25 cellular contexts compared by ENCODE assay signal in the genomic region with DNA sequence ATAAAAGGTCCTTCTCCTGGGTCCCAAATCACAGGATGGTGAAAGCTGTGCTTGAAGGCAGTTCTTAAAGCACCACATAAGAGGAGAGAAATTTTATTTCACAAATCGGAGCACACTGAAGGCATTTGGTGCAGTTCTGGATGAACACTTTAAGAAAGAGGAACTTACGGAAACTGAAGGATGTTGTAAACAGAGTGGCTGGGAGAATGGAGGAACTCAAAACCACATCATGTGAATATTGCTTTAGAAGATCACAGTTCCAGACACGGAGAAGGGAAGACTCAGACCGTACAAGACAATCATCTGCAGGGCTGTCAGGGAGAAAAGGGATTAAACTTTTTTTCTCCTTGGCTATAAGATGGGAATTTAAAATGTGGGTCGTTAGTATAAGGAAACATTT. TPM values are rescaled to one million over a fixed set of nuclear protein-coding genes. Genes with fewer than 3 reads are reported as not detected.
A peak's percentile ranks its signal among the peaks of the same experiment; 100 is the strongest.
DNase-seq lines count a peak whose midpoint lies in the region; ATAC-seq, FAIRE-seq and TF ChIP-seq lines count a peak whose summit lies in the region.
"Had no signal": no experiment of that assay in that cellular context is flagged by ENCODE, and none has a peak within 500 bp of the region (broad histone marks: within the 10 kb centered on the region; RNA-seq: fewer than 3 reads in every experiment).

No MANE protein-coding gene starts in this region.

- no peak for FAIRE-seq in HepG2 (lab: Jason Lieb, UNC)
- FAIRE-seq: A549, kidney, urothelium cell line had no signal

- H3K27me3 ChIP-seq in right lobe of liver: no peaks in the 10 kb centered on the region
- H3K27me3 ChIP-seq in HepG2 (ENCODE audit: control insufficient read depth in 1 of 2, insufficient read depth in 2 of 2, low read length in 2 of 2): no peaks in the 10 kb centered on the region; a peak in 1 of 5 replicates
- no peaks in the 10 kb centered on the region for H3K27me3 ChIP-seq in lower lobe of right lung (ENCODE audit: low read depth)
- H3K27me3 ChIP-seq: brain microvascular endothelial cell, SJSA1 had no signal

- H3K4me2 ChIP-seq in HepG2 (ENCODE audit: low read depth, low read length): no peak overlapping the region
- H3K4me2 ChIP-seq: A549 had no signal

- no peak for TF ChIP-seq RAD21 in HepG2 (CRISPR knock-in tag; IDR thresholded peaks at IDR 0.05)

- in situ Hi-C loops in HepG2 (cut with HindIII; ENCODE audit: extremely low pct_ligation_motif_present, low pct_unique_long_range_greater_than_20kb): no loop called here

- no peak overlapping the region for H2AFZ ChIP-seq in HepG2 (ENCODE audit: low read length)

- 29% methylated on average over 5 of the region's 5 CpGs for WGBS in right lobe of liver (ENCODE audit: insufficient coverage, low coverage, low lambda C conversion rate, missing lambda C conversion rate)
- 12% methylated on average over 5 of the region's 5 CpGs for WGBS in HepG2 (ENCODE audit: low lambda C conversion rate)

- H4K20me1 ChIP-seq in HepG2 (ENCODE audit: insufficient read depth, low read length): no peaks in the 10 kb centered on the region

- ATAC-seq in right lobe of liver: peak; percentile 40 to 66 (median 50)
- ATAC-seq in HepG2: no peak
- ATAC-seq in lower lobe of right lung: peak; percentile 67 to 69
- ATAC-seq: A549; activated CD4-positive, alpha-beta T cell treated with anti-CD3 and anti-CD28 coated beads for 36 hours; psoas muscle had no signal

- no peaks in the 10 kb centered on the region for H3K79me2 ChIP-seq in HepG2 (ENCODE audit: insufficient read depth, low read length)

- no TSS peak for BruUV-seq in HepG2 (replicated peaks; lab: Mats Ljungman, UMichigan)

- H3K27ac ChIP-seq in right lobe of liver: no peak overlapping the region
- no peak overlapping the region for H3K27ac ChIP-seq in HepG2 (ENCODE audit: extremely low read length, insufficient read depth, low read length)
- no peak overlapping the region for H3K27ac ChIP-seq in lower lobe of right lung
- H3K27ac ChIP-seq: brain microvascular endothelial cell, coronary artery, psoas muscle, SJSA1 had no signal

- H3K9me3 ChIP-seq in right lobe of liver (no peaks in the 10 kb centered on the region), HepG2 (ENCODE audit: low read length) (no peaks in the 10 kb centered on the region), lower lobe of right lung (no peaks in the 10 kb centered on the region)
- H3K9me3 ChIP-seq: A549, psoas muscle, SJSA1 had no signal

- H3K4me3 ChIP-seq in right lobe of liver (no peak overlapping the region), HepG2 (replicated peaks in 1 of 3; ENCODE audit: insufficient read depth in 1 of 3, low read depth in 2 of 3, low read length in 3 of 3) (no peak overlapping the region), lower lobe of right lung (no peak overlapping the region)
- H3K4me3 ChIP-seq: A549, coronary artery, psoas muscle, SJSA1 had no signal

- TF ChIP-seq POLR2A in right lobe of liver (IDR thresholded peaks at IDR 0.05): no peak
- TF ChIP-seq POLR2A in HepG2 (IDR thresholded peaks at IDR 0.05; ENCODE audit: insufficient read depth in 1 of 2, low read depth in 2 of 2, low read length in 2 of 2): no peak

- TF ChIP-seq EP300 in HepG2 (IDR thresholded peaks at IDR 0.05; ENCODE audit: low read depth in 2 of 2, low read length in 2 of 2) (no peak), HepG2 (CRISPR knock-in tag; IDR thresholded peaks at IDR 0.05; ENCODE audit: borderline replicate concordance) (no peak)

- no peak for TF ChIP-seq CTCF in right lobe of liver (IDR thresholded peaks at IDR 0.05)
- no peak for TF ChIP-seq CTCF in HepG2 (CRISPR knock-in tag; IDR thresholded peaks at IDR 0.05)
- no peak for TF ChIP-seq CTCF in lower lobe of right lung (IDR thresholded peaks at IDR 0.05)

- DNase-seq in right lobe of liver (no peak), HepG2 (ENCODE audit: low spot score) (no peak), SIG-M5 (lab: John Stamatoyannopoulos, UW) (peak; percentile 65), lower lobe of right lung (no peak), HUDEP-2 (lab: John Stamatoyannopoulos, UW; ENCODE audit: unreplicated experiment in 76 of 76) (no peak), mesenteric fat pad (ENCODE audit: low spot score) (no peak), NCI-H82 (lab: John Stamatoyannopoulos, UW) (no peak), activated gamma-delta T cell (lab: John Stamatoyannopoulos, UW) (no peak)
- DNase-seq: activated CD4-positive, alpha-beta T cell treated with anti-CD3 and anti-CD28 coated beads for 36 hours; activated naive CD8-positive, alpha-beta T cell treated with anti-CD3 and anti-CD28 coated beads, Interleukin-2, amount 10 ng/mL, durations not matched to agents 7 days and 5 days; brain microvascular endothelial cell; CD4-positive, alpha-beta memory T cell; kidney; NCI-H1048; NCI-H510A; nephron progenitor cell; psoas muscle; stimulated activated CD8-positive, alpha-beta memory T cell treated with anti-CD3 and anti-CD28 coated beads, Interleukin-4, amount 100 ng/mL, for 48 hours had no signal

- POLR2A ChIA-PET in HepG2 (lab: Yijun Ruan, JAX): no interaction called here

- H3K4me1 ChIP-seq in right lobe of liver (no peaks in the 10 kb centered on the region), HepG2 (ENCODE audit: insufficient read depth, low read length) (no peaks in the 10 kb centered on the region), lower lobe of right lung (peaks cover 5% of the 10 kb centered on the region)
- H3K4me1 ChIP-seq: psoas muscle, SJSA1 had no signal

- intact Hi-C loops in right lobe of liver (cut with DNase I): no loop called here
- intact Hi-C loops in HepG2 (cut with micrococcal nuclease; ENCODE audit: unreplicated experiment): no loop called here
- intact Hi-C loops in lower lobe of right lung (cut with DNase I): no loop called here

- no peak overlapping the region for H3K9ac ChIP-seq in HepG2 (ENCODE audit: insufficient read depth, low read depth, low read length)

- CTCF ChIA-PET in HepG2 (lab: Yijun Ruan, JAX; ENCODE audit: low intra/inter-chr PET ratio, low total read pairs): no interaction called here

- H3K36me3 ChIP-seq in right lobe of liver: no peaks in the 10 kb centered on the region
- H3K36me3 ChIP-seq in HepG2 (replicated peaks in 1 of 2; ENCODE audit: control insufficient read depth in 1 of 2, insufficient read depth in 2 of 2, low read length in 2 of 2): no peaks in the 10 kb centered on the region
- H3K36me3 ChIP-seq in lower lobe of right lung: no peaks in the 10 kb centered on the region
- H3K36me3 ChIP-seq: brain microvascular endothelial cell, SJSA1 had no signal

TF ChIP-seq in HepG2, 621 proteins besides CTCF, POLR2A, EP300 and RAD21 (continues in another document):
- TF ChIP-seq PATZ1 (CRISPR knock-in tag; IDR thresholded peaks at IDR 0.05) (no peak), ZNF629 (CRISPR knock-in tag; conservative IDR thresholded peaks at IDR 0.05) (no peak), CC2D1A (CRISPR knock-in tag; IDR thresholded peaks at IDR 0.05) (no peak), KLF9 (CRISPR knock-in tag; IDR thresholded peaks at IDR 0.05; ENCODE audit: low read depth) (no peak)

RNA-seq across cellular contexts. Expression of gene GPR141, which starts 9.0 kb away (rescaled TPM):
- under 1 TPM in 2 of 6 experiments, not detected in 4; 0.51 to 0.60 TPM for total RNA-seq in right lobe of liver
- not detected in 2 replicates for total RNA-seq in HepG2 (2016; rRNA removed; fragmentation: Illumina TruSeq; extraction: Trizol)
- not detected in 2 replicates for total RNA-seq in HepG2 (2016; cell fraction: cytosol; rRNA removed; fragmentation: Illumina TruSeq; extraction: Trizol; ENCODE audit: low read depth)
- not detected in 2 replicates for total RNA-seq in HepG2 (2016; cell fraction: insoluble cytoplasmic fraction; rRNA removed; fragmentation: Illumina TruSeq; extraction: Trizol)
- not detected in 2 replicates for total RNA-seq in HepG2 (2016; cell fraction: membrane; rRNA removed; fragmentation: Illumina TruSeq; extraction: Trizol)
- total RNA-seq in HepG2 (2016; cell fraction: nucleus; rRNA removed; fragmentation: Illumina TruSeq; extraction: Trizol): not detected in 2 replicates
- polyA plus RNA-seq in HepG2 (2011; rRNA removed): not detected in 2 replicates
- polyA plus RNA-seq in HepG2 (2011; cell fraction: cytosol; rRNA removed): not detected in 2 replicates
- not detected in 2 replicates for polyA plus RNA-seq in HepG2 (2011; cell fraction: nucleus; rRNA removed)
- polyA plus RNA-seq in HepG2 (2012): not detected in 2 replicates
- not detected in 2 replicates for polyA plus RNA-seq in HepG2 (2016; cell fraction: cytosol; fragmentation: Illumina TruSeq; extraction: Trizol; ENCODE audit: low read depth)
- not detected in 2 replicates for polyA plus RNA-seq in HepG2 (2016; cell fraction: insoluble cytoplasmic fraction; fragmentation: Illumina TruSeq; extraction: Trizol; ENCODE audit: low read depth)
- not detected in 2 replicates for polyA plus RNA-seq in HepG2 (2016; cell fraction: membrane; fragmentation: Illumina TruSeq; extraction: Trizol; ENCODE audit: low read depth)
- polyA plus RNA-seq in HepG2 (2016; cell fraction: nucleus; fragmentation: Illumina TruSeq; extraction: Trizol; ENCODE audit: insufficient read depth, low read depth): not detected in 2 replicates
- polyA minus RNA-seq in HepG2 (2011; rRNA and poly(A)+ RNA removed; ENCODE audit: low replicate concordance): not detected in 2 replicates
- polyA minus RNA-seq in HepG2 (2011; cell fraction: cytosol; rRNA and poly(A)+ RNA removed): not detected in 2 replicates
- not detected in 2 replicates for polyA minus RNA-seq in HepG2 (2011; cell fraction: nucleus; rRNA and poly(A)+ RNA removed)
- total RNA-seq in lower lobe of right lung: 3.5 TPM
- total RNA-seq in mesenteric fat pad: 0.77 TPM
- total RNA-seq: activated CD4-positive, alpha-beta T cell treated with anti-CD3 and anti-CD28 coated beads for 36 hours; activated naive CD8-positive, alpha-beta T cell treated with anti-CD3 and anti-CD28 coated beads, Interleukin-2, amount 10 ng/mL, durations not matched to agents 7 days and 5 days; activated T-helper 1 cell treated with anti-CD3 and anti-CD28 coated beads, Interleukin-12 subunit alpha, Interleukin-12 subunit beta, Interleukin-2, Interleukin-4 antibody, amounts not matched to agents 30 ng/mL and 10 ng/mL and 1 ng/mL, durations not matched to agents 14 hours and 24 hours and 36 hours; CD4-positive, alpha-beta memory T cell; OCI-LY7; psoas muscle; SJSA1 had no signal
- polyA plus RNA-seq: CD4-positive, alpha-beta memory T cell; IgD-negative memory B cell; psoas muscle had no signal
